8 cellular contexts compared by ENCODE assay signal in genomic region chr6:31271641-31272357, GRCh38. TPM values are rescaled to one million over a fixed set of nuclear protein-coding genes. Genes with fewer than 3 reads are reported as not detected.
DNase-seq lines count a peak whose midpoint lies in the region; ATAC-seq and TF ChIP-seq lines count a peak whose summit lies in the region.

Gene HLA-C (minus strand): TSS chr6:31272092. CDS start chr6:31272071, 21 bp downstream.

- H3K36me3 Mint-ChIP-seq in activated naive CD8-positive, alpha-beta T cell treated with anti-CD3 and anti-CD28 coated beads, Interleukin-2, amount 50 U/mL, for 24 hours (ENCODE audit: low read depth): peaks cover 36% of the 10 kb centered on the region

- H3K9ac ChIP-seq in parathyroid adenoma: no peak within 1 kb of the TSS

- no peaks in the 10 kb centered on the region for H3K4me1 ChIP-seq in cardiac muscle cell (ENCODE audit: low read depth)
- no peaks in the 10 kb centered on the region for H3K4me1 ChIP-seq in parathyroid adenoma
- peaks cover 0 to 19% (median 0%) of the 10 kb centered on the region in 4 donors for H3K4me1 ChIP-seq in tibial artery

- peak; percentile 79 for ATAC-seq in HG02588 (IDR thresholded peaks at IDR 0.05; ENCODE audit: unreplicated experiment)
- ATAC-seq in activated naive CD8-positive, alpha-beta T cell treated with anti-CD3 and anti-CD28 coated beads, Interleukin-2, amount 50 U/mL, for 24 hours: peak; percentile 88

- H3K27ac ChIP-seq in cardiac muscle cell (no peak within 1 kb of the TSS), parathyroid adenoma (peak within 1 kb of the TSS; percentile 78), tibial artery (peak within 1 kb of the TSS; percentile 91 to 100)

- H3K4me3 ChIP-seq in GM08714 (ENCODE audit: low read length) (peak within 1 kb of the TSS; percentile 97), cardiac muscle cell (peak within 1 kb of the TSS; percentile 56), parathyroid adenoma (ENCODE audit: low read depth, low read length) (peak within 1 kb of the TSS; percentile 81), tibial artery (peak within 1 kb of the TSS; percentile 86 to 94)

- peaks cover 53% of the 10 kb centered on the region for H3K4me1 Mint-ChIP-seq in activated naive CD8-positive, alpha-beta T cell treated with anti-CD3 and anti-CD28 coated beads, Interleukin-2, amount 50 U/mL, for 24 hours

- peak; percentile 65 for DNase-seq in NCI-H1092 treated with DMSO at 0.1 percent for 48 hours (lab: John Stamatoyannopoulos, UW)
- peak; percentile 92 for DNase-seq in SW480 (ENCODE audit: low spot score)
- peak; percentile 83 for DNase-seq in activated naive CD8-positive, alpha-beta T cell treated with anti-CD3 and anti-CD28 coated beads, Interleukin-2, amount 50 U/mL, for 24 hours
- peak; percentile 93 to 95 for DNase-seq in cardiac muscle cell (ENCODE audit: low read depth in 1 of 2, low spot score in 1 of 2)
- DNase-seq in tibial artery: peak; percentile 93 to 96

- intact Hi-C loops in tibial artery (cut with DNase I; ENCODE audit: low total_unique reads): loop anchor here (5.0 kb wide), 1 partner anchor 79 kb away; no protein-coding TSS in a partner anchor

- H3K27me3 ChIP-seq in cardiac muscle cell: peaks cover 15% of the 10 kb centered on the region
- no peaks in the 10 kb centered on the region for H3K27me3 ChIP-seq in parathyroid adenoma (ENCODE audit: control insufficient read depth, insufficient read depth, low read length)
- H3K27me3 ChIP-seq in tibial artery: no peaks in the 10 kb centered on the region

- peak within 1 kb of the TSS; percentile 83 for H3K4me2 ChIP-seq in parathyroid adenoma (ENCODE audit: low read length)

- no peaks in the 10 kb centered on the region for H3K27me3 Mint-ChIP-seq in activated naive CD8-positive, alpha-beta T cell treated with anti-CD3 and anti-CD28 coated beads, Interleukin-2, amount 50 U/mL, for 24 hours

- H3K9me3 ChIP-seq in cardiac muscle cell (ENCODE audit: low read depth): no peaks in the 10 kb centered on the region
- H3K9me3 ChIP-seq in parathyroid adenoma (ENCODE audit: control insufficient read depth, low read length): no peaks in the 10 kb centered on the region
- no peaks in the 10 kb centered on the region for H3K9me3 ChIP-seq in tibial artery

- H3K4me3 Mint-ChIP-seq in activated naive CD8-positive, alpha-beta T cell treated with anti-CD3 and anti-CD28 coated beads, Interleukin-2, amount 50 U/mL, for 24 hours: peak within 1 kb of the TSS; percentile 94

- peak within 1 kb of the TSS; percentile 83 for H2AFZ ChIP-seq in parathyroid adenoma

- H3K79me2 ChIP-seq in parathyroid adenoma: no peaks in the 10 kb centered on the region

- H3K36me3 ChIP-seq in cardiac muscle cell (no peaks in the 10 kb centered on the region), parathyroid adenoma (ENCODE audit: control insufficient read depth, insufficient read depth, low read length) (no peaks in the 10 kb centered on the region), tibial artery (peaks cover 0 to 22% (median 12%) of the 10 kb centered on the region in 3 donors)

- no peaks in the 10 kb centered on the region for H3K9me3 Mint-ChIP-seq in activated naive CD8-positive, alpha-beta T cell treated with anti-CD3 and anti-CD28 coated beads, Interleukin-2, amount 50 U/mL, for 24 hours

- peak within 1 kb of the TSS; percentile 99 for H3K27ac Mint-ChIP-seq in activated naive CD8-positive, alpha-beta T cell treated with anti-CD3 and anti-CD28 coated beads, Interleukin-2, amount 50 U/mL, for 24 hours

- TF ChIP-seq CTCF in cardiac muscle cell (IDR thresholded peaks at IDR 0.05; ENCODE audit: low read depth, low read length) (peak; percentile 12), parathyroid adenoma (IDR thresholded peaks at IDR 0.05) (no peak), tibial artery (IDR thresholded peaks at IDR 0.05) (no peak)

RNA-seq across cellular contexts. Expression of gene HLA-C, which starts in this region (rescaled TPM):
- 122 and 132 TPM in 2 replicates for total RNA-seq in cardiac muscle cell
- 72.6 and 72.7 TPM in 2 replicates for polyA plus RNA-seq in cardiac muscle cell
